17 cellular contexts compared by ENCODE assay signal in the genomic region with DNA sequence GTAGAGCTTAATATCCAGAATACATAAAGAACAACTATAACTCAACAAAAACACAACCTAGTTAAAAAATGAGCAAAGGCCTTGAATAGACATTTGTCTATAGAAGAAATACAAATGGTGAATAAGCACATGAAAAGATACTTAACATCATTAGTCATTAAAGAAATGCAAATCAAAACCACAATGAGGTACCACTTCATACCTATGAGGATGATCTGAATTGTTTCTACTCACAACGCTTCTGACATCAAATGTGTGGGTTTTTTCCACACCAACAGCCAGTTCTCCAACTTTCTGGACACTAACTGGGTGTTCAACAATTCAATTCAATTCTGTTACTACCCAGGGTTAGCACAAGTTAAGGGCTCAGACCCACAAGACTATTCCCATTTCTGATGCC. TPM values are rescaled to one million over a fixed set of nuclear protein-coding genes. Genes with fewer than 3 reads are reported as not detected.
"Had no signal": no experiment of that assay in that cellular context is flagged by ENCODE, and none has a peak within 500 bp of the region (broad histone marks: within the 10 kb centered on the region; RNA-seq: fewer than 3 reads in every experiment).

No MANE protein-coding gene starts in this region.

- H3K9ac ChIP-seq: neural progenitor cell had no signal

- H3K27me3 ChIP-seq: gastrocnemius medialis, heart left ventricle, neural progenitor cell, pancreas, sigmoid colon had no signal

- DNase-seq: activated B cell treated with CpG ODN at 0.5 μM for 24 hours; activated naive CD4-positive, alpha-beta T cell treated with anti-CD3 and anti-CD28 coated beads for 36 hours; cortex of kidney; effector CD8-positive, alpha-beta T cell; gastrocnemius medialis; heart left ventricle; naive B cell; pancreas; sigmoid colon; stimulated activated CD4-positive, alpha-beta T cell treated with anti-CD3 and anti-CD28 coated beads, Interleukin-12 subunit alpha, Interleukin-12 subunit beta, amount 100 ng/mL, for 4 hours; stimulated activated CD4-positive, alpha-beta T cell treated with anti-CD3 and anti-CD28 coated beads, Interleukin-2, amount 100 ng/mL, for 24 hours had no signal

- H3K9me3 ChIP-seq: gastrocnemius medialis, heart left ventricle, pancreas, sigmoid colon had no signal

- H3K4me2 ChIP-seq: neural progenitor cell had no signal

- H3K4me1 ChIP-seq: sigmoid colon had no signal

- H2AFZ ChIP-seq: neural progenitor cell had no signal

- H3K4me3 ChIP-seq: gastrocnemius medialis, heart left ventricle, neural progenitor cell, pancreas, sigmoid colon had no signal

- H3K27ac ChIP-seq: gastrocnemius medialis, heart left ventricle, neural progenitor cell, pancreas, sigmoid colon had no signal

- H3K36me3 ChIP-seq: gastrocnemius medialis, pancreas, sigmoid colon had no signal

- ATAC-seq: gastrocnemius medialis, heart left ventricle, pancreas had no signal

RNA-seq across cellular contexts. Expression of a gene that starts 56.1 kb away (rescaled TPM):
- total RNA-seq: activated B cell treated with CpG ODN at 0.5 μM for 24 hours; activated naive CD4-positive, alpha-beta T cell treated with anti-CD3 and anti-CD28 coated beads for 36 hours; activated T-helper 2 cell treated with anti-CD3 and anti-CD28 coated beads, Interferon-gamma antibody, Interleukin-2, Interleukin-4, amounts not matched to agents 10 μg/mL and 5 μg/mL and 100 μg/mL, durations not matched to agents 14 hours and 24 hours and 36 hours; fibroblast of lung; gastrocnemius medialis; heart left ventricle; lung microvascular endothelial cell; mononuclear cell; sigmoid colon; ureter had no signal
- polyA plus RNA-seq: fibroblast of lung, heart left ventricle, sigmoid colon had no signal
